In the genomic region with DNA sequence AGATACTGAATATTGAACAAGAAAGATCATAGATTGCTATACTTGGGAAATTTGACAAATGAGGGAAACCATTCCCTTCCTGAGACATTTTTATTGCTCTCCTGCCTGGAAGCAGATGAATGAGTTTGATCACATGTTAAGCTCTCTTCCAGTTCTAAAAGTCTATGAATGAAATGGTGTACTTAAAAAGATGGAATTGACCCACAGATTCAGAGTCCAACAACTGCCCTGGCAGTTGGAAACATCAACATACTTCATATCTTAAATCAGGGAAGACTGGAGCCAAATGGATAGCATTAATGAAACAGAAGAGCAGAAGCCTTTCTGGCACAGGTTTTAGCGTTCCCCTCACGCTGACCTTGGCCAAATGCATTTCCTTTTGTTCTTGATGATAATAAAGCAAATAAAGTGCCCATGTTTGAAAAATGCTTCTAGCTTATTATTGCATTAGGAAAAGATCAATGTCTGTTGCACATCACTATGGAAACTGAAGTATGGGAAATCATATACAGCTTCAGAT, we compare ENCODE assay signal across 25 cellular contexts.
"Had no signal": no experiment of that assay in that cellular context is flagged by ENCODE, and none has a peak within 500 bp of the region (broad histone marks: within the 10 kb centered on the region; RNA-seq: fewer than 3 reads in every experiment).

No MANE protein-coding gene starts in this region.

- H3K9me3 Mint-ChIP-seq: activated CD4-positive, alpha-beta T cell treated with anti-CD3 and anti-CD28 coated beads, Interleukin-2, amount 10 ng/mL, durations not matched to agents 7 days and 5 days had no signal

- H3K27me3 Mint-ChIP-seq: activated CD4-positive, alpha-beta memory T cell treated with anti-CD3 and anti-CD28 coated beads for 36 hours; activated CD4-positive, alpha-beta T cell treated with anti-CD3 and anti-CD28 coated beads, Interleukin-2, amount 10 ng/mL, durations not matched to agents 7 days and 5 days; activated naive CD8-positive, alpha-beta T cell treated with anti-CD3 and anti-CD28 coated beads, Interleukin-2, amount 50 U/mL, for 24 hours; brain; central memory CD8-positive, alpha-beta T cell had no signal

- H3K36me3 Mint-ChIP-seq: activated CD4-positive, alpha-beta memory T cell treated with anti-CD3 and anti-CD28 coated beads for 36 hours; activated naive CD4-positive, alpha-beta T cell treated with anti-CD3 and anti-CD28 coated beads, Interleukin-2, amount 50 U/mL, for 72 hours; IgD-negative memory B cell had no signal

- FAIRE-seq: astrocyte had no signal

- H3K27ac ChIP-seq: VCaP had no signal

- H3K27ac Mint-ChIP-seq: activated CD4-positive, alpha-beta memory T cell treated with anti-CD3 and anti-CD28 coated beads for 36 hours; activated CD4-positive, alpha-beta T cell treated with anti-CD3 and anti-CD28 coated beads, Interleukin-2, amount 10 ng/mL, durations not matched to agents 7 days and 5 days; activated naive CD4-positive, alpha-beta T cell treated with anti-CD3 and anti-CD28 coated beads, Interleukin-2, amount 50 U/mL, for 72 hours; activated naive CD8-positive, alpha-beta T cell treated with anti-CD3 and anti-CD28 coated beads, Interleukin-2, amount 50 U/mL, for 24 hours; brain; IgD-negative memory B cell had no signal

- H3K4me1 Mint-ChIP-seq: activated CD4-positive, alpha-beta T cell treated with anti-CD3 and anti-CD28 coated beads, Interleukin-2, amount 10 ng/mL, durations not matched to agents 7 days and 5 days; activated naive CD8-positive, alpha-beta T cell treated with anti-CD3 and anti-CD28 coated beads, Interleukin-2, amount 50 U/mL, for 24 hours; central memory CD8-positive, alpha-beta T cell; IgD-negative memory B cell had no signal

- DNase-seq: activated CD4-positive, alpha-beta memory T cell treated with anti-CD3 and anti-CD28 coated beads for 36 hours; activated CD4-positive, alpha-beta T cell treated with anti-CD3 and anti-CD28 coated beads, Interleukin-2, amount 10 ng/mL, durations not matched to agents 7 days and 5 days; activated CD4-positive, CD25-positive, alpha-beta regulatory T cell; activated CD8-positive, alpha-beta memory T cell treated with anti-CD3 and anti-CD28 coated beads for 24 hours; activated effector memory CD4-positive, alpha-beta T cell treated with anti-CD3 and anti-CD28 coated beads, Interleukin-2, amount 50 U/mL, for 16 hours; activated naive CD4-positive, alpha-beta T cell treated with Interleukin-2 at 50 U/mL for 16 hours; activated naive CD8-positive, alpha-beta T cell treated with anti-CD3 and anti-CD28 coated beads, Interleukin-2, amount 50 U/mL, for 24 hours; activated T-cell treated with anti-CD3 and anti-CD28 coated beads, Interleukin-2, amount 50 U/mL, for 4 hours; amniotic stem cell; KG1; NCI-H2029; NCI-H2171; NCI-H2227 treated with DMSO at 0.1 percent for 48 hours; NCI-H446 treated with DMSO at 0.1 percent for 48 hours; NCI-H524 treated with DMSO at 0.1 percent for 48 hours; NCI-H82; PC-3; SHP77 treated with DMSO at 0.1 percent for 48 hours; T-helper 1 cell had no signal

- H3K4me3 Mint-ChIP-seq: activated CD4-positive, alpha-beta memory T cell treated with anti-CD3 and anti-CD28 coated beads for 36 hours; activated CD4-positive, alpha-beta T cell treated with anti-CD3 and anti-CD28 coated beads, Interleukin-2, amount 10 ng/mL, durations not matched to agents 7 days and 5 days; activated naive CD8-positive, alpha-beta T cell treated with anti-CD3 and anti-CD28 coated beads, Interleukin-2, amount 50 U/mL, for 24 hours; activated T-cell treated with anti-CD3 and anti-CD28 coated beads, Interleukin-2, amount 50 U/mL, for 4 hours; brain; central memory CD8-positive, alpha-beta T cell; IgD-negative memory B cell had no signal
